In genomic region chr17:74901353-74902145, GRCh38 we compare ENCODE assay signal across 23 cellular contexts. TPM values are rescaled to one million over a fixed set of nuclear protein-coding genes. Genes with fewer than 3 reads are reported as not detected.
DNase-seq lines count a peak whose midpoint lies in the region; ATAC-seq, FAIRE-seq and TF ChIP-seq lines count a peak whose summit lies in the region.
"Had no signal": no experiment of that assay in that cellular context is flagged by ENCODE, and none has a peak within 500 bp of the region (broad histone marks: within the 10 kb centered on the region; RNA-seq: fewer than 3 reads in every experiment).

No MANE protein-coding gene starts in this region.

- no peak overlapping the region for H2BK15ac ChIP-seq in H1 (ENCODE audit: low read length)

- no peak overlapping the region for H3K23ac ChIP-seq in H1 (ENCODE audit: insufficient read length)

- peaks cover 0 to 7% (median 3%) of the 10 kb centered on the region in 4 experiments; a peak in 4 of 7 replicates for H3K27me3 ChIP-seq in H1 (replicated peaks in 1 of 4; ENCODE audit: control insufficient read depth in 3 of 4, extremely low read depth in 1 of 4, insufficient read depth in 3 of 4, low read length in 3 of 4)
- H3K27me3 ChIP-seq in gastrocnemius medialis, result peaks cover 14 to 20% (median 20%) of the 10 kb centered on the region in 3 donors
- H3K27me3 ChIP-seq in gastroesophageal sphincter, result peaks cover 61% of the 10 kb centered on the region

- DNase-seq in Right ventricle myocardium superior, result peak; percentile 7
- no peak for DNase-seq in Right ventricle myocardium inferior (ENCODE audit: missing footprints)
- no peak for DNase-seq in HTR-8/SVneo (ENCODE audit: insufficient read length, low spot score)
- no peak for DNase-seq in H1 (ENCODE audit: low read depth in 1 of 2, low spot score in 2 of 2)
- DNase-seq in gastrocnemius medialis, result no peak
- no peak for DNase-seq in superior temporal gyrus (ENCODE audit: extremely low spot score)
- DNase-seq: C1 segment of cervical spinal cord; CD4-positive, CD25-positive, alpha-beta regulatory T cell; CD8-positive, alpha-beta memory T cell; COR-L47; DMS 273 treated with DMSO at 0.1 percent for 48 hours; DMS53; DND-41; EL had no signal

- no peak overlapping the region for H2BK12ac ChIP-seq in H1 (ENCODE audit: low read depth, low read length)

- no peak overlapping the region for H4K91ac ChIP-seq in H1 (replicated peaks; ENCODE audit: insufficient read length, low read length)

- no peaks in the 10 kb centered on the region for H3K23me2 ChIP-seq in H1 (ENCODE audit: low read depth, low read length)

- no peak overlapping the region for H4K5ac ChIP-seq in H1 (ENCODE audit: insufficient read length, low read depth, low read length)

- no peak overlapping the region for H3K4me2 ChIP-seq in H1 (ENCODE audit: insufficient read depth in 1 of 2, low read depth in 2 of 2, low read length in 2 of 2)

- no peak for TF ChIP-seq RAD21 in H1 (IDR thresholded peaks at IDR 0.05 in 1 of 2, conservative IDR thresholded peaks at IDR 0.05 in 1 of 2; ENCODE audit: low read depth in 2 of 2, low read length in 2 of 2)

- H4K20me1 ChIP-seq in H1 (replicated peaks in 1 of 2; ENCODE audit: control insufficient read depth in 1 of 2, insufficient read depth in 2 of 2, low read length in 2 of 2), result no peaks in the 10 kb centered on the region

- TF ChIP-seq POLR2A in H1 (IDR thresholded peaks at IDR 0.05; ENCODE audit: control extremely low read depth in 1 of 2, low read depth in 2 of 2, low read length in 2 of 2) (no peak), gastrocnemius medialis (IDR thresholded peaks at IDR 0.05) (no peak), gastroesophageal sphincter (IDR thresholded peaks at IDR 0.05) (no peak)

- peak overlapping the region; percentile 80; the same call in 1 of the 2 replicates for H4K8ac ChIP-seq in H1 (ENCODE audit: extremely low read depth, insufficient read depth, low read length)

- in situ Hi-C loops in gastrocnemius medialis (cut with MboI; ENCODE audit: low sequenced_read_pairs in 4 of 4), result no loop called here

- H3K9me3 ChIP-seq in H1 (ENCODE audit: insufficient read depth in 2 of 2, low read depth in 1 of 2, low read length in 1 of 2) (no peaks in the 10 kb centered on the region), gastrocnemius medialis (no peaks in the 10 kb centered on the region), gastroesophageal sphincter (no peaks in the 10 kb centered on the region)
- H3K9me3 ChIP-seq: HAP-1 had no signal

- H3K56ac ChIP-seq in H1 (replicated peaks; ENCODE audit: insufficient read length, low read depth, low read length), result no peak overlapping the region

- no peak overlapping the region for H3K9ac ChIP-seq in H1 (replicated peaks in 1 of 4; ENCODE audit: extremely low read depth in 1 of 4, low read depth in 3 of 4, low read length in 3 of 4)

- H2BK120ac ChIP-seq in H1 (replicated peaks; ENCODE audit: low read depth, low read length), result no peak overlapping the region

- no peak overlapping the region for H3K4ac ChIP-seq in H1 (replicated peaks; ENCODE audit: insufficient read length, low read depth, low read length)

- CTCF ChIA-PET in H1 (lab: Charles Lee; ENCODE audit: partially characterized antibody), result interaction anchor here (0.7 to 1.8 kb wide), 5 partner anchors 11 to 60 kb away, joined by 3 to 8 read pairs (median 3); no protein-coding TSS in a partner anchor

- H3K4me1 ChIP-seq in H1 (replicated peaks in 1 of 4; ENCODE audit: control insufficient read depth in 3 of 4, insufficient read depth in 4 of 4, low read length in 3 of 4), result peaks cover 0 to 9% (median 5%) of the 10 kb centered on the region in 4 experiments; a peak in 5 of 7 replicates
- H3K4me1 ChIP-seq in gastrocnemius medialis, result no peaks in the 10 kb centered on the region
- no peaks in the 10 kb centered on the region for H3K4me1 ChIP-seq in gastroesophageal sphincter
- H3K4me1 ChIP-seq: HAP-1 had no signal

- H2BK5ac ChIP-seq in H1 (ENCODE audit: low read depth, low read length), result no peak overlapping the region

- ATAC-seq in Right ventricle myocardium superior (ENCODE audit: poor library complexity) (no peak), Right ventricle myocardium inferior (no peak), gastrocnemius medialis (no peak), gastroesophageal sphincter (no peak)
- ATAC-seq: GM12878 had no signal

- TF ChIP-seq CTCF in H1 (IDR thresholded peaks at IDR 0.05; ENCODE audit: control extremely low read depth in 1 of 3, insufficient read depth in 1 of 3, low read depth in 1 of 3, low read length in 3 of 3), result no peak
- TF ChIP-seq CTCF in gastrocnemius medialis (IDR thresholded peaks at IDR 0.05 in 4 of 5, conservative IDR thresholded peaks at IDR 0.05 in 1 of 5), result no peak
- TF ChIP-seq CTCF in gastroesophageal sphincter (IDR thresholded peaks at IDR 0.05), result no peak

- FAIRE-seq in HTR-8/SVneo (lab: Jason Lieb, UNC) (peak; percentile 16), H1 (lab: Jason Lieb, UNC) (no peak)
- FAIRE-seq: GM12878, GM19239 had no signal

- intact Hi-C loops in Right ventricle myocardium superior (cut with DNase I) (no loop called here), Right ventricle myocardium inferior (cut with DNase I) (no loop called here), gastrocnemius medialis (cut with DNase I; ENCODE audit: low total_unique reads) (no loop called here)

- H3K36me3 ChIP-seq in H1 (ENCODE audit: control insufficient read depth in 2 of 4, insufficient read depth in 4 of 4, low read length in 3 of 4), result no peaks in the 10 kb centered on the region
- H3K36me3 ChIP-seq in gastrocnemius medialis, result no peaks in the 10 kb centered on the region
- H3K36me3 ChIP-seq in gastroesophageal sphincter, result no peaks in the 10 kb centered on the region
- H3K36me3 ChIP-seq: HAP-1 had no signal

- H3K14ac ChIP-seq in H1 (ENCODE audit: insufficient read length), result no peak overlapping the region

- POLR2A ChIA-PET in H1 (lab: Charles Lee; ENCODE audit: partially characterized antibody), result no interaction called here

- TF ChIP-seq EP300 in H1 (IDR thresholded peaks at IDR 0.05; ENCODE audit: borderline replicate concordance in 1 of 2, low read depth in 2 of 2, low read length in 2 of 2) (no peak), gastroesophageal sphincter (IDR thresholded peaks at IDR 0.05) (no peak)

- H3K4me3 ChIP-seq in H1 (ENCODE audit: extremely low read depth in 1 of 4, insufficient read depth in 2 of 4, low read depth in 3 of 4, low read length in 4 of 4) (no peak overlapping the region), gastrocnemius medialis (no peak overlapping the region), gastroesophageal sphincter (no peak overlapping the region)
- H3K4me3 ChIP-seq: GM12878, HAP-1 had no signal

- H2AFZ ChIP-seq in H1 (ENCODE audit: low read length), result no peak overlapping the region

- no peaks in the 10 kb centered on the region for H3K79me2 ChIP-seq in H1 (ENCODE audit: control insufficient read depth in 1 of 2, insufficient read depth in 2 of 2, low read length in 2 of 2)

- H3K27ac ChIP-seq in H1 (ENCODE audit: low read depth, low read length) (no peak overlapping the region), gastrocnemius medialis (no peak overlapping the region), gastroesophageal sphincter (no peak overlapping the region)
- H3K27ac ChIP-seq: 22Rv1 had no signal

- no peak overlapping the region for H2AK5ac ChIP-seq in H1 (ENCODE audit: low read depth, low read length)

- no peaks in the 10 kb centered on the region for H3K79me1 ChIP-seq in H1 (ENCODE audit: low read depth, low read length)

- no peak overlapping the region for H2BK20ac ChIP-seq in H1 (ENCODE audit: low read length)

- no peak overlapping the region for H3K18ac ChIP-seq in H1 (ENCODE audit: extremely low read depth, low read length)

- WGBS in H1 (ENCODE audit: extremely low coverage in 1 of 2, insufficient coverage in 1 of 2, insufficient read length in 1 of 2, insufficient replicate concordance in 2 of 2, low coverage in 1 of 2, low lambda C conversion rate in 2 of 2, missing lambda C conversion rate in 1 of 2), 2 experiments, result 92% methylated on average over 14 of the region's 14 CpGs; no CpG with 5 or more reads in 1 of the 2 experiments
- WGBS in gastroesophageal sphincter (ENCODE audit: low coverage in 1 of 2), 2 donors, result 51 to 59% methylated on average over 6 to 11 of the region's 14 CpGs

RNA-seq across cellular contexts. Expression of gene FADS6, which starts 8.1 kb away (rescaled TPM):
- total RNA-seq in Right ventricle myocardium superior (not detected), Right ventricle myocardium inferior (0.19 TPM), gastrocnemius medialis (not detected), gastroesophageal sphincter (under 1 TPM in 1 of 4 donors, not detected in 3; 0.37 TPM)
- 0.56 and 0.80 TPM in 2 replicates for total RNA-seq in H1 (2021; fragmentation: NEBNext Ultra II Directional; extraction: Animal tissue kit (Norgen Biotek cat#: 25700))
- polyA plus RNA-seq in H1 (2011; rRNA removed), result 2.5 and 2.6 TPM in 2 replicates
- 2.2 TPM for polyA plus RNA-seq in H1 (2011; cell fraction: cytosol; rRNA removed)
- polyA plus RNA-seq in H1 (2011; cell fraction: nucleus; rRNA removed), result 2.2 TPM
- 0.79 to 2.0 TPM (median 1.4 TPM) in 4 replicates for polyA plus RNA-seq in H1 (2012, experiment 1 of 2)
- 0.67 TPM for polyA plus RNA-seq in H1 (2012, experiment 2 of 2)
- 0.67 TPM for polyA plus RNA-seq in H1 (2013, experiment 1 of 2)
- polyA plus RNA-seq in H1 (2013, experiment 2 of 2), result 0.52 TPM
- 1.6 and 2.1 TPM in 2 replicates for polyA minus RNA-seq in H1 (2011; rRNA and poly(A)+ RNA removed)
- 1.8 TPM for polyA minus RNA-seq in H1 (2011; cell fraction: cytosol; rRNA and poly(A)+ RNA removed)
- 0.80 TPM for polyA minus RNA-seq in H1 (2011; cell fraction: nucleus; rRNA and poly(A)+ RNA removed)
- total RNA-seq: A673; CD4-positive, CD25-positive, alpha-beta regulatory T cell; CD8-positive, alpha-beta memory T cell; G401; GM12878; H4 had no signal
- polyA plus RNA-seq: AG04450; CD4-positive, CD25-positive, alpha-beta regulatory T cell; CD8-positive, alpha-beta memory T cell; GM12878 had no signal

RNA-seq across cellular contexts. Expression of gene USH1G, which starts 21.5 kb away (rescaled TPM):
- total RNA-seq in Right ventricle myocardium superior, result not detected
- total RNA-seq in Right ventricle myocardium inferior, result not detected
- total RNA-seq in H1 (2021; fragmentation: NEBNext Ultra II Directional; extraction: Animal tissue kit (Norgen Biotek cat#: 25700)), result 1.6 and 1.7 TPM in 2 replicates
- polyA plus RNA-seq in H1 (2011; rRNA removed), result 4.3 and 5.0 TPM in 2 replicates
- 3.5 TPM for polyA plus RNA-seq in H1 (2011; cell fraction: cytosol; rRNA removed)
- polyA plus RNA-seq in H1 (2011; cell fraction: nucleus; rRNA removed), result 3.5 TPM
- 1.3 to 2.8 TPM (median 2.0 TPM) in 4 replicates for polyA plus RNA-seq in H1 (2012, experiment 1 of 2)
- 1.9 TPM for polyA plus RNA-seq in H1 (2012, experiment 2 of 2)
- 0.61 TPM for polyA plus RNA-seq in H1 (2013, experiment 1 of 2)
- polyA plus RNA-seq in H1 (2013, experiment 2 of 2), result 0.70 TPM
- 5.1 and 8.8 TPM in 2 replicates for polyA minus RNA-seq in H1 (2011; rRNA and poly(A)+ RNA removed)
- 3.7 TPM for polyA minus RNA-seq in H1 (2011; cell fraction: cytosol; rRNA and poly(A)+ RNA removed)
- polyA minus RNA-seq in H1 (2011; cell fraction: nucleus; rRNA and poly(A)+ RNA removed), result 4.2 TPM
- not detected for total RNA-seq in gastrocnemius medialis
- total RNA-seq in gastroesophageal sphincter, result not detected
- total RNA-seq: A673; CD4-positive, CD25-positive, alpha-beta regulatory T cell; CD8-positive, alpha-beta memory T cell had no signal
- polyA plus RNA-seq: AG04450; CD4-positive, CD25-positive, alpha-beta regulatory T cell; CD8-positive, alpha-beta memory T cell had no signal

RNA-seq across cellular contexts. Expression of gene OTOP2, which starts 22.5 kb away (rescaled TPM):
- total RNA-seq in Right ventricle myocardium superior (not detected), Right ventricle myocardium inferior (not detected), gastrocnemius medialis (under 1 TPM in 1 of 4 donors, not detected in 3; 0.19 TPM), gastroesophageal sphincter (not detected)
- not detected in 2 replicates for total RNA-seq in H1 (2021; fragmentation: NEBNext Ultra II Directional; extraction: Animal tissue kit (Norgen Biotek cat#: 25700))
- polyA plus RNA-seq in H1 (2011; rRNA removed), result 0.23 and 0.27 TPM in 2 replicates
- 0.23 TPM for polyA plus RNA-seq in H1 (2011; cell fraction: cytosol; rRNA removed)
- 0.37 TPM for polyA plus RNA-seq in H1 (2011; cell fraction: nucleus; rRNA removed)
- polyA plus RNA-seq in H1 (2012, experiment 1 of 2), result 0.11 to 0.18 TPM (median 0.16 TPM) in 3 of 4 replicates, not detected in the other
- not detected for polyA plus RNA-seq in H1 (2012, experiment 2 of 2)
- not detected for polyA plus RNA-seq in H1 (2013, experiment 1 of 2)
- polyA plus RNA-seq in H1 (2013, experiment 2 of 2), result 0.06 TPM
- polyA minus RNA-seq in H1 (2011; rRNA and poly(A)+ RNA removed), result not detected in 2 replicates
- polyA minus RNA-seq in H1 (2011; cell fraction: cytosol; rRNA and poly(A)+ RNA removed), result not detected
- not detected for polyA minus RNA-seq in H1 (2011; cell fraction: nucleus; rRNA and poly(A)+ RNA removed)
- total RNA-seq: A673; CD4-positive, CD25-positive, alpha-beta regulatory T cell; CD8-positive, alpha-beta memory T cell; G401; GM12878; H4 had no signal
- polyA plus RNA-seq: AG04450; CD4-positive, CD25-positive, alpha-beta regulatory T cell; CD8-positive, alpha-beta memory T cell; GM12878 had no signal

RNA-seq across cellular contexts. Expression of gene FDXR, which starts 28.8 kb away (rescaled TPM):
- total RNA-seq in Right ventricle myocardium superior, result 4.6 TPM
- 4.3 TPM for total RNA-seq in Right ventricle myocardium inferior
- total RNA-seq in H1 (2021; fragmentation: NEBNext Ultra II Directional; extraction: Animal tissue kit (Norgen Biotek cat#: 25700)), result 24.2 and 25.6 TPM in 2 replicates
- 31.4 and 44.0 TPM in 2 replicates for polyA plus RNA-seq in H1 (2011; rRNA removed)
- 52.5 TPM for polyA plus RNA-seq in H1 (2011; cell fraction: cytosol; rRNA removed)
- polyA plus RNA-seq in H1 (2011; cell fraction: nucleus; rRNA removed), result 67.0 TPM
- polyA plus RNA-seq in H1 (2012, experiment 1 of 2), result 20.6 to 42.6 TPM (median 37.8 TPM) in 4 replicates
- 33.2 TPM for polyA plus RNA-seq in H1 (2012, experiment 2 of 2)
- polyA plus RNA-seq in H1 (2013, experiment 1 of 2), result 13.2 TPM
- 13.1 TPM for polyA plus RNA-seq in H1 (2013, experiment 2 of 2)
- 10.8 and 11.3 TPM in 2 replicates for polyA minus RNA-seq in H1 (2011; rRNA and poly(A)+ RNA removed)
- 20.4 TPM for polyA minus RNA-seq in H1 (2011; cell fraction: cytosol; rRNA and poly(A)+ RNA removed)
- 25.0 TPM for polyA minus RNA-seq in H1 (2011; cell fraction: nucleus; rRNA and poly(A)+ RNA removed)
- 1 to 10 TPM; 2.1 to 6.0 (median 3.2) TPM for total RNA-seq in gastrocnemius medialis
- 1 to 10 TPM; 3.6 to 7.8 (median 4.6) TPM for total RNA-seq in gastroesophageal sphincter

RNA-seq across cellular contexts. Expression of gene OTOP3, which starts 34.1 kb away (rescaled TPM):
- not detected for total RNA-seq in Right ventricle myocardium superior
- total RNA-seq in Right ventricle myocardium inferior, result not detected
- total RNA-seq in H1 (2021; fragmentation: NEBNext Ultra II Directional; extraction: Animal tissue kit (Norgen Biotek cat#: 25700)), result not detected in 2 replicates
- 0.05 and 0.09 TPM in 2 replicates for polyA plus RNA-seq in H1 (2011; rRNA removed)
- 0.04 TPM for polyA plus RNA-seq in H1 (2011; cell fraction: cytosol; rRNA removed)
- polyA plus RNA-seq in H1 (2011; cell fraction: nucleus; rRNA removed), result not detected
- polyA plus RNA-seq in H1 (2012, experiment 1 of 2), result not detected in 4 replicates
- polyA plus RNA-seq in H1 (2012, experiment 2 of 2), result not detected
- 0.02 TPM for polyA plus RNA-seq in H1 (2013, experiment 1 of 2)
- polyA plus RNA-seq in H1 (2013, experiment 2 of 2), result not detected
- polyA minus RNA-seq in H1 (2011; rRNA and poly(A)+ RNA removed), result not detected in 2 replicates
- polyA minus RNA-seq in H1 (2011; cell fraction: cytosol; rRNA and poly(A)+ RNA removed), result not detected
- not detected for polyA minus RNA-seq in H1 (2011; cell fraction: nucleus; rRNA and poly(A)+ RNA removed)
- not detected for total RNA-seq in gastrocnemius medialis
- total RNA-seq in gastroesophageal sphincter, result under 1 TPM in 2 of 4 donors, not detected in 2; 0.31 to 0.82 TPM
- total RNA-seq: A673; CD4-positive, CD25-positive, alpha-beta regulatory T cell; CD8-positive, alpha-beta memory T cell; G401; GM12878; H4 had no signal
- polyA plus RNA-seq: AG04450; CD4-positive, CD25-positive, alpha-beta regulatory T cell; CD8-positive, alpha-beta memory T cell had no signal
